1 cellular context compared by ENCODE assay signal in the genomic region with DNA sequence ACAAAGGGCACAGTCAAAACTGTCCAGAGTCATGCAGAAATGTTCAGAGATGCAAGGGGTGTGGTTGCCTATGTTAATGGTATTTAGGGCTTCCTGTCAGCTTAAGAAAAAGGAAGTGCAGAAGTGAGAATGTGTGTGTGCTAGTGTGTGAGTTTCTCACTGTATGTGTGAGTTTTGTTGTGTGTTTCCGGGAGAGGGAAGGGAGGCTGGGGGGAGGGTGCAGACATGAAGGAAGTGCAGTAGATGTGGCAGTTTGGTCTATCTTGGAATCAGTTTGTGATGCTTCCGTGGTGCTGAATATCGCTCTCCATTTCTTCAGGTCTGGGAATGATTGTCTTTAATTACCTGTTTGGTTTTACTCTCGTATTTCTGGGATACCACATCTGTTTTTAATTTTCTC.
TF ChIP-seq lines count a peak whose summit lies in the region.

No MANE protein-coding gene starts in this region.

TF ChIP-seq in K562, 482 proteins besides CTCF, POLR2A, EP300 and RAD21 (continued from another document and continues in another):
- TF ChIP-seq, protein P1, sequence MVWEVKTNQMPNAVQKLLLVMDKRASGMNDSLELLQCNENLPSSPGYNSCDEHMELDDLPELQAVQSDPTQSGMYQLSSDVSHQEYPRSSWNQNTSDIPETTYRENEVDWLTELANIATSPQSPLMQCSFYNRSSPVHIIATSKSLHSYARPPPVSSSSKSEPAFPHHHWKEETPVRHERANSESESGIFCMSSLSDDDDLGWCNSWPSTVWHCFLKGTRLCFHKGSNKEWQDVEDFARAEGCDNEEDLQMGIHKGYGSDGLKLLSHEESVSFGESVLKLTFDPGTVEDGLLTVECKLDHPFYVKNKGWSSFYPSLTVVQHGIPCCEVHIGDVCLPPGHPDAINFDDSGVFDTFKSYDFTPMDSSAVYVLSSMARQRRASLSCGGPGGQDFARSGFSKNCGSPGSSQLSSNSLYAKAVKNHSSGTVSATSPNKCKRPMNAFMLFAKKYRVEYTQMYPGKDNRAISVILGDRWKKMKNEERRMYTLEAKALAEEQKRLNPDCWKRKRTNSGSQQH (CRISPR knock-in tag; IDR thresholded peaks at IDR 0.05) = peak; percentile 14; the same call in 1 of the 2 replicates
- TF ChIP-seq SRSF3 (IDR thresholded peaks at IDR 0.05; ENCODE audit: insufficient read depth, low read length) (no peak), SMARCA4 (IDR thresholded peaks at IDR 0.05) (peak; percentile 50; the same call in 1 of the 2 replicates), MTA2 (IDR thresholded peaks at IDR 0.05; ENCODE audit: low read depth) (no peak), ZNF830 (CRISPR knock-in tag; IDR thresholded peaks at IDR 0.05) (no peak), PPARD (CRISPR knock-in tag; IDR thresholded peaks at IDR 0.05) (no peak), PCBP1 (IDR thresholded peaks at IDR 0.05; ENCODE audit: low read depth, low read length, poor library complexity, severe bottlenecking) (no peak), SIX5 (IDR thresholded peaks at IDR 0.05; ENCODE audit: borderline replicate concordance in 1 of 2, insufficient read depth in 1 of 2, low read depth in 1 of 2, low read length in 2 of 2) (no peak), NR1H2 (CRISPR knock-in tag; IDR thresholded peaks at IDR 0.05) (no peak), ZNF124 (CRISPR knock-in tag; IDR thresholded peaks at IDR 0.05) (no peak), GATA2 (CRISPR knock-in tag; IDR thresholded peaks at IDR 0.05) (no peak), MYNN (IDR thresholded peaks at IDR 0.05) (peak; percentile 10; the same call in 1 of the 2 replicates), MYNN (CRISPR knock-in tag; IDR thresholded peaks at IDR 0.05) (no peak), MIER1 (IDR thresholded peaks at IDR 0.05; ENCODE audit: low read depth) (0 out of 2 replicates have a peak, but pooled peaks have one; percentile 33), RHOXF2B (CRISPR knock-in tag; conservative IDR thresholded peaks at IDR 0.05) (no peak), ARID1B (IDR thresholded peaks at IDR 0.05) (peak; percentile 64), CC2D1A (IDR thresholded peaks at IDR 0.05) (peak; percentile 81), FUS (optimal IDR thresholded peaks at IDR 0.05; ENCODE audit: low read depth, low read length) (no peak), SPI1 (IDR thresholded peaks at IDR 0.05; ENCODE audit: borderline replicate concordance, low read depth, low read length) (peak; percentile 97), MXI1 (IDR thresholded peaks at IDR 0.05; ENCODE audit: low read depth, low read length) (no peak), NBN (IDR thresholded peaks at IDR 0.05; ENCODE audit: low read depth) (0 out of 2 replicates have a peak, but pooled peaks have one; percentile 54), ZFP36 (IDR thresholded peaks at IDR 0.05; ENCODE audit: low read depth, low read length, partially characterized antibody) (no peak), PHF20 (IDR thresholded peaks at IDR 0.05; ENCODE audit: partially characterized antibody) (peak; percentile 49), POLR2H (tag; IDR thresholded peaks at IDR 0.05; ENCODE audit: low read depth) (peak; percentile 39; the same call in 1 of the 2 replicates), HDAC1 (IDR thresholded peaks at IDR 0.05) (peak in 1 of 2 experiments; percentile 35; a peak in 1 of 4 replicates), HLTF (IDR thresholded peaks at IDR 0.05) (0 out of 2 replicates have a peak, but pooled peaks have one; percentile 26), FOXK2 (conservative IDR thresholded peaks at IDR 0.05 in 1 of 2, IDR thresholded peaks at IDR 0.05 in 1 of 2; ENCODE audit: low read depth in 2 of 2) (peak in 1 of 2 experiments; percentile 49; a peak in 1 of 4 replicates), ELF4 (CRISPR knock-in tag; IDR thresholded peaks at IDR 0.05) (peak; percentile 87), CBFA2T3 (IDR thresholded peaks at IDR 0.05) (no peak), DPF2 (IDR thresholded peaks at IDR 0.05) (peak; percentile 73)
- TF ChIP-seq, protein P2, sequence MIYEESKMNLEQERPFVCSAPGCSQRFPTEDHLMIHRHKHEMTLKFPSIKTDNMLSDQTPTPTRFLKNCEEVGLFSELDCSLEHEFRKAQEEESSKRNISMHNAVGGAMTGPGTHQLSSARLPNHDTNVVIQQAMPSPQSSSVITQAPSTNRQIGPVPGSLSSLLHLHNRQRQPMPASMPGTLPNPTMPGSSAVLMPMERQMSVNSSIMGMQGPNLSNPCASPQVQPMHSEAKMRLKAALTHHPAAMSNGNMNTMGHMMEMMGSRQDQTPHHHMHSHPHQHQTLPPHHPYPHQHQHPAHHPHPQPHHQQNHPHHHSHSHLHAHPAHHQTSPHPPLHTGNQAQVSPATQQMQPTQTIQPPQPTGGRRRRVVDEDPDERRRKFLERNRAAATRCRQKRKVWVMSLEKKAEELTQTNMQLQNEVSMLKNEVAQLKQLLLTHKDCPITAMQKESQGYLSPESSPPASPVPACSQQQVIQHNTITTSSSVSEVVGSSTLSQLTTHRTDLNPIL (CRISPR knock-in tag; IDR thresholded peaks at IDR 0.05) = no peak
- TF ChIP-seq, protein P3, sequence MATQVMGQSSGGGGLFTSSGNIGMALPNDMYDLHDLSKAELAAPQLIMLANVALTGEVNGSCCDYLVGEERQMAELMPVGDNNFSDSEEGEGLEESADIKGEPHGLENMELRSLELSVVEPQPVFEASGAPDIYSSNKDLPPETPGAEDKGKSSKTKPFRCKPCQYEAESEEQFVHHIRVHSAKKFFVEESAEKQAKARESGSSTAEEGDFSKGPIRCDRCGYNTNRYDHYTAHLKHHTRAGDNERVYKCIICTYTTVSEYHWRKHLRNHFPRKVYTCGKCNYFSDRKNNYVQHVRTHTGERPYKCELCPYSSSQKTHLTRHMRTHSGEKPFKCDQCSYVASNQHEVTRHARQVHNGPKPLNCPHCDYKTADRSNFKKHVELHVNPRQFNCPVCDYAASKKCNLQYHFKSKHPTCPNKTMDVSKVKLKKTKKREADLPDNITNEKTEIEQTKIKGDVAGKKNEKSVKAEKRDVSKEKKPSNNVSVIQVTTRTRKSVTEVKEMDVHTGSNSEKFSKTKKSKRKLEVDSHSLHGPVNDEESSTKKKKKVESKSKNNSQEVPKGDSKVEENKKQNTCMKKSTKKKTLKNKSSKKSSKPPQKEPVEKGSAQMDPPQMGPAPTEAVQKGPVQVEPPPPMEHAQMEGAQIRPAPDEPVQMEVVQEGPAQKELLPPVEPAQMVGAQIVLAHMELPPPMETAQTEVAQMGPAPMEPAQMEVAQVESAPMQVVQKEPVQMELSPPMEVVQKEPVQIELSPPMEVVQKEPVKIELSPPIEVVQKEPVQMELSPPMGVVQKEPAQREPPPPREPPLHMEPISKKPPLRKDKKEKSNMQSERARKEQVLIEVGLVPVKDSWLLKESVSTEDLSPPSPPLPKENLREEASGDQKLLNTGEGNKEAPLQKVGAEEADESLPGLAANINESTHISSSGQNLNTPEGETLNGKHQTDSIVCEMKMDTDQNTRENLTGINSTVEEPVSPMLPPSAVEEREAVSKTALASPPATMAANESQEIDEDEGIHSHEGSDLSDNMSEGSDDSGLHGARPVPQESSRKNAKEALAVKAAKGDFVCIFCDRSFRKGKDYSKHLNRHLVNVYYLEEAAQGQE (CRISPR knock-in tag; IDR thresholded peaks at IDR 0.05; ENCODE audit: low read depth) = 0 out of 2 replicates have a peak, but pooled peaks have one; percentile 45
- TF ChIP-seq, protein P4, sequence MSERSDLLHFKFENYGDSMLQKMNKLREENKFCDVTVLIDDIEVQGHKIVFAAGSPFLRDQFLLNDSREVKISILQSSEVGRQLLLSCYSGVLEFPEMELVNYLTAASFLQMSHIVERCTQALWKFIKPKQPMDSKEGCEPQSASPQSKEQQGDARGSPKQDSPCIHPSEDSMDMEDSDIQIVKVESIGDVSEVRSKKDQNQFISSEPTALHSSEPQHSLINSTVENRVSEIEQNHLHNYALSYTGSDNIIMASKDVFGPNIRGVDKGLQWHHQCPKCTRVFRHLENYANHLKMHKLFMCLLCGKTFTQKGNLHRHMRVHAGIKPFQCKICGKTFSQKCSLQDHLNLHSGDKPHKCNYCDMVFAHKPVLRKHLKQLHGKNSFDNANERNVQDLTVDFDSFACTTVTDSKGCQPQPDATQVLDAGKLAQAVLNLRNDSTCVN (CRISPR knock-in tag; IDR thresholded peaks at IDR 0.05) = 0 out of 2 replicates have a peak, but pooled peaks have one; percentile 83
- TF ChIP-seq, protein P5, sequence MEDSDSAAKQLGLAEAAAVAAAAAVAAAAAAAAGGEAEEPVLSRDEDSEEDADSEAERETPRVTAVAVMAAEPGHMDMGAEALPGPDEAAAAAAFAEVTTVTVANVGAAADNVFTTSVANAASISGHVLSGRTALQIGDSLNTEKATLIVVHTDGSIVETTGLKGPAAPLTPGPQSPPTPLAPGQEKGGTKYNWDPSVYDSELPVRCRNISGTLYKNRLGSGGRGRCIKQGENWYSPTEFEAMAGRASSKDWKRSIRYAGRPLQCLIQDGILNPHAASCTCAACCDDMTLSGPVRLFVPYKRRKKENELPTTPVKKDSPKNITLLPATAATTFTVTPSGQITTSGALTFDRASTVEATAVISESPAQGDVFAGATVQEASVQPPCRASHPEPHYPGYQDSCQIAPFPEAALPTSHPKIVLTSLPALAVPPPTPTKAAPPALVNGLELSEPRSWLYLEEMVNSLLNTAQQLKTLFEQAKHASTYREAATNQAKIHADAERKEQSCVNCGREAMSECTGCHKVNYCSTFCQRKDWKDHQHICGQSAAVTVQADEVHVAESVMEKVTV (CRISPR knock-in tag; IDR thresholded peaks at IDR 0.05) = no peak
- TF ChIP-seq, protein P6, sequence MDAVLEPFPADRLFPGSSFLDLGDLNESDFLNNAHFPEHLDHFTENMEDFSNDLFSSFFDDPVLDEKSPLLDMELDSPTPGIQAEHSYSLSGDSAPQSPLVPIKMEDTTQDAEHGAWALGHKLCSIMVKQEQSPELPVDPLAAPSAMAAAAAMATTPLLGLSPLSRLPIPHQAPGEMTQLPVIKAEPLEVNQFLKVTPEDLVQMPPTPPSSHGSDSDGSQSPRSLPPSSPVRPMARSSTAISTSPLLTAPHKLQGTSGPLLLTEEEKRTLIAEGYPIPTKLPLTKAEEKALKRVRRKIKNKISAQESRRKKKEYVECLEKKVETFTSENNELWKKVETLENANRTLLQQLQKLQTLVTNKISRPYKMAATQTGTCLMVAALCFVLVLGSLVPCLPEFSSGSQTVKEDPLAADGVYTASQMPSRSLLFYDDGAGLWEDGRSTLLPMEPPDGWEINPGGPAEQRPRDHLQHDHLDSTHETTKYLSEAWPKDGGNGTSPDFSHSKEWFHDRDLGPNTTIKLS (IDR thresholded peaks at IDR 0.05; ENCODE audit: borderline replicate concordance, low read depth) = peak; percentile 24; the same call in 1 of the 2 replicates
- TF ChIP-seq, protein P7, sequence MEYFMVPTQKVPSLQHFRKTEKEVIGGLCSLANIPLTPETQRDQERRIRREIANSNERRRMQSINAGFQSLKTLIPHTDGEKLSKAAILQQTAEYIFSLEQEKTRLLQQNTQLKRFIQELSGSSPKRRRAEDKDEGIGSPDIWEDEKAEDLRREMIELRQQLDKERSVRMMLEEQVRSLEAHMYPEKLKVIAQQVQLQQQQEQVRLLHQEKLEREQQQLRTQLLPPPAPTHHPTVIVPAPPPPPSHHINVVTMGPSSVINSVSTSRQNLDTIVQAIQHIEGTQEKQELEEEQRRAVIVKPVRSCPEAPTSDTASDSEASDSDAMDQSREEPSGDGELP (CRISPR knock-in tag; IDR thresholded peaks at IDR 0.05; ENCODE audit: borderline replicate concordance) = no peak
- TF ChIP-seq, protein P8, sequence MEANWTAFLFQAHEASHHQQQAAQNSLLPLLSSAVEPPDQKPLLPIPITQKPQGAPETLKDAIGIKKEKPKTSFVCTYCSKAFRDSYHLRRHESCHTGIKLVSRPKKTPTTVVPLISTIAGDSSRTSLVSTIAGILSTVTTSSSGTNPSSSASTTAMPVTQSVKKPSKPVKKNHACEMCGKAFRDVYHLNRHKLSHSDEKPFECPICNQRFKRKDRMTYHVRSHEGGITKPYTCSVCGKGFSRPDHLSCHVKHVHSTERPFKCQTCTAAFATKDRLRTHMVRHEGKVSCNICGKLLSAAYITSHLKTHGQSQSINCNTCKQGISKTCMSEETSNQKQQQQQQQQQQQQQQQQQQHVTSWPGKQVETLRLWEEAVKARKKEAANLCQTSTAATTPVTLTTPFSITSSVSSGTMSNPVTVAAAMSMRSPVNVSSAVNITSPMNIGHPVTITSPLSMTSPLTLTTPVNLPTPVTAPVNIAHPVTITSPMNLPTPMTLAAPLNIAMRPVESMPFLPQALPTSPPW (CRISPR knock-in tag; IDR thresholded peaks at IDR 0.05) = peak; percentile 39; the same call in 1 of the 2 replicates
- TF ChIP-seq, protein P9, sequence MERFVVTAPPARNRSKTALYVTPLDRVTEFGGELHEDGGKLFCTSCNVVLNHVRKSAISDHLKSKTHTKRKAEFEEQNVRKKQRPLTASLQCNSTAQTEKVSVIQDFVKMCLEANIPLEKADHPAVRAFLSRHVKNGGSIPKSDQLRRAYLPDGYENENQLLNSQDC (CRISPR knock-in tag; IDR thresholded peaks at IDR 0.05) = no peak
- TF ChIP-seq, protein P10, sequence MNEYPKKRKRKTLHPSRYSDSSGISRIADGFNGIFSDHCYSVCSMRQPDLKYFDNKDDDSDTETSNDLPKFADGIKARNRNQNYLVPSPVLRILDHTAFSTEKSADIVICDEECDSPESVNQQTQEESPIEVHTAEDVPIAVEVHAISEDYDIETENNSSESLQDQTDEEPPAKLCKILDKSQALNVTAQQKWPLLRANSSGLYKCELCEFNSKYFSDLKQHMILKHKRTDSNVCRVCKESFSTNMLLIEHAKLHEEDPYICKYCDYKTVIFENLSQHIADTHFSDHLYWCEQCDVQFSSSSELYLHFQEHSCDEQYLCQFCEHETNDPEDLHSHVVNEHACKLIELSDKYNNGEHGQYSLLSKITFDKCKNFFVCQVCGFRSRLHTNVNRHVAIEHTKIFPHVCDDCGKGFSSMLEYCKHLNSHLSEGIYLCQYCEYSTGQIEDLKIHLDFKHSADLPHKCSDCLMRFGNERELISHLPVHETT (CRISPR knock-in tag; conservative IDR thresholded peaks at IDR 0.05 in 1 of 2, IDR thresholded peaks at IDR 0.05 in 1 of 2) = peak in 1 of 2 experiments; percentile 26; a peak in 1 of 4 replicates
- TF ChIP-seq, protein P11, sequence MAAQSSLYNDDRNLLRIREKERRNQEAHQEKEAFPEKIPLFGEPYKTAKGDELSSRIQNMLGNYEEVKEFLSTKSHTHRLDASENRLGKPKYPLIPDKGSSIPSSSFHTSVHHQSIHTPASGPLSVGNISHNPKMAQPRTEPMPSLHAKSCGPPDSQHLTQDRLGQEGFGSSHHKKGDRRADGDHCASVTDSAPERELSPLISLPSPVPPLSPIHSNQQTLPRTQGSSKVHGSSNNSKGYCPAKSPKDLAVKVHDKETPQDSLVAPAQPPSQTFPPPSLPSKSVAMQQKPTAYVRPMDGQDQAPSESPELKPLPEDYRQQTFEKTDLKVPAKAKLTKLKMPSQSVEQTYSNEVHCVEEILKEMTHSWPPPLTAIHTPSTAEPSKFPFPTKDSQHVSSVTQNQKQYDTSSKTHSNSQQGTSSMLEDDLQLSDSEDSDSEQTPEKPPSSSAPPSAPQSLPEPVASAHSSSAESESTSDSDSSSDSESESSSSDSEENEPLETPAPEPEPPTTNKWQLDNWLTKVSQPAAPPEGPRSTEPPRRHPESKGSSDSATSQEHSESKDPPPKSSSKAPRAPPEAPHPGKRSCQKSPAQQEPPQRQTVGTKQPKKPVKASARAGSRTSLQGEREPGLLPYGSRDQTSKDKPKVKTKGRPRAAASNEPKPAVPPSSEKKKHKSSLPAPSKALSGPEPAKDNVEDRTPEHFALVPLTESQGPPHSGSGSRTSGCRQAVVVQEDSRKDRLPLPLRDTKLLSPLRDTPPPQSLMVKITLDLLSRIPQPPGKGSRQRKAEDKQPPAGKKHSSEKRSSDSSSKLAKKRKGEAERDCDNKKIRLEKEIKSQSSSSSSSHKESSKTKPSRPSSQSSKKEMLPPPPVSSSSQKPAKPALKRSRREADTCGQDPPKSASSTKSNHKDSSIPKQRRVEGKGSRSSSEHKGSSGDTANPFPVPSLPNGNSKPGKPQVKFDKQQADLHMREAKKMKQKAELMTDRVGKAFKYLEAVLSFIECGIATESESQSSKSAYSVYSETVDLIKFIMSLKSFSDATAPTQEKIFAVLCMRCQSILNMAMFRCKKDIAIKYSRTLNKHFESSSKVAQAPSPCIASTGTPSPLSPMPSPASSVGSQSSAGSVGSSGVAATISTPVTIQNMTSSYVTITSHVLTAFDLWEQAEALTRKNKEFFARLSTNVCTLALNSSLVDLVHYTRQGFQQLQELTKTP (IDR thresholded peaks at IDR 0.05; ENCODE audit: low read depth in 1 of 2, partially characterized antibody in 2 of 2) = peak in 1 of 2 experiments; percentile 43
